13 cellular contexts compared by ENCODE assay signal in the genomic region with DNA sequence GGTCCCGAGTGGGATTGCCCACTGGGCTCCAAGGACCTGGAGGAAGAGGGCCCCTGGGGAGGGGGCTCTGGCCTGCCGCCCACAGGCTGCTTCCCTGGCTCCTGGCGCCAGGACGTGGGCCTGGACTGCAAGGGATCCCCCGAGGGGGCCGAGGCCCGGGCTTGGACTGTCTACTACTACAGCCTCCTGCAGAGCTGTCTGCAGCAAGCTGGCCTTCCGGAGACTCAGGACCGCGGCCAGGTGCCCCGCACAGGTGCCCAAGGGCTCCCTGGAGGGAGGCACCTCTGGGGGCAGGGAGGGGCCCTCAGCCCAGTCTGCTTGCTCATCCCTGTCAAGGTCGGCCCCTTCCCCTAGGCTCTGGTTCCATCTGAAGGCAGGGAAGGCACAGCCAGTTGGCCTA. TPM values are rescaled to one million over a fixed set of nuclear protein-coding genes. Genes with fewer than 3 reads are reported as not detected.
DNase-seq lines count a peak whose midpoint lies in the region; ATAC-seq and TF ChIP-seq lines count a peak whose summit lies in the region.
"Had no signal": no experiment of that assay in that cellular context is flagged by ENCODE, and none has a peak within 500 bp of the region (broad histone marks: within the 10 kb centered on the region; RNA-seq: fewer than 3 reads in every experiment).

No MANE protein-coding gene starts in this region.

- H3K9me3 ChIP-seq in gastrocnemius medialis = no peaks in the 10 kb centered on the region
- no peaks in the 10 kb centered on the region for H3K9me3 ChIP-seq in body of pancreas
- H3K9me3 ChIP-seq in GM23248 (ENCODE audit: low read depth) = no peaks in the 10 kb centered on the region
- H3K9me3 ChIP-seq: BE2C, neutrophil had no signal

- no peaks in the 10 kb centered on the region for H4K20me1 ChIP-seq in GM23248 (ENCODE audit: insufficient read depth)

- no peak overlapping the region for H3K4me2 ChIP-seq in GM23248 (ENCODE audit: unreplicated experiment)

- no peaks in the 10 kb centered on the region for H3F3A ChIP-seq in GM23248 (ENCODE audit: insufficient read depth)

- H3K9ac ChIP-seq in GM23248 = no peak overlapping the region

- ATAC-seq in gastrocnemius medialis = no peak
- ATAC-seq in body of pancreas = no peak
- no peak for ATAC-seq in GM18873 (IDR thresholded peaks at IDR 0.05; ENCODE audit: low FRiP score, unreplicated experiment)

- TF ChIP-seq CTCF in C4-2B (conservative IDR thresholded peaks at IDR 0.05) (no peak), gastrocnemius medialis (IDR thresholded peaks at IDR 0.05 in 4 of 5, conservative IDR thresholded peaks at IDR 0.05 in 1 of 5) (no peak), body of pancreas (IDR thresholded peaks at IDR 0.05) (no peak)

- intact Hi-C loops in gastrocnemius medialis (cut with DNase I; ENCODE audit: low total_unique reads) = no loop called here
- intact Hi-C loops in body of pancreas (cut with DNase I) = no loop called here
- intact Hi-C loops in activated T-helper 2 cell treated with anti-CD3 and anti-CD28 coated beads, Interferon-gamma antibody, Interleukin-2, Interleukin-4, amounts not matched to agents 10 μg/mL and 5 μg/mL and 100 μg/mL, durations not matched to agents 14 hours and 24 hours and 36 hours (cut with micrococcal nuclease) = no loop called here

- H3K9me2 ChIP-seq in GM23248 (ENCODE audit: insufficient read depth) = no peaks in the 10 kb centered on the region

- TF ChIP-seq POLR2A in gastrocnemius medialis (IDR thresholded peaks at IDR 0.05) = no peak
- no peak for TF ChIP-seq POLR2A in body of pancreas (IDR thresholded peaks at IDR 0.05)

- in situ Hi-C loops in gastrocnemius medialis (cut with MboI; ENCODE audit: low sequenced_read_pairs in 4 of 4) (no loop called here), GM23248 (cut with MboI) (no loop called here)

- H3K27ac ChIP-seq in C4-2B (peak overlapping the region; percentile 87), caudate nucleus (ENCODE audit: low read depth, low read length) (peak overlapping the region; percentile 98), gastrocnemius medialis (peak overlapping the region; percentile 78 to 97 (median 87)), body of pancreas (no peak overlapping the region), GM23248 (no peak overlapping the region)
- H3K27ac ChIP-seq: neutrophil had no signal

- H3K4me3 Mint-ChIP-seq in activated T-helper 2 cell treated with anti-CD3 and anti-CD28 coated beads, Interferon-gamma antibody, Interleukin-2, Interleukin-4, amounts not matched to agents 10 μg/mL and 5 μg/mL and 100 μg/mL, durations not matched to agents 14 hours and 24 hours and 36 hours (ENCODE audit: low read depth) = no peak overlapping the region

- H3K4me1 Mint-ChIP-seq in activated T-helper 2 cell treated with anti-CD3 and anti-CD28 coated beads, Interferon-gamma antibody, Interleukin-2, Interleukin-4, amounts not matched to agents 10 μg/mL and 5 μg/mL and 100 μg/mL, durations not matched to agents 14 hours and 24 hours and 36 hours (ENCODE audit: low read depth) = peaks cover 33% of the 10 kb centered on the region

- H3K36me3 ChIP-seq in gastrocnemius medialis (no peaks in the 10 kb centered on the region), body of pancreas (replicated peaks in 1 of 2; ENCODE audit: insufficient read depth in 1 of 2, low read depth in 2 of 2) (no peaks in the 10 kb centered on the region), GM23248 (ENCODE audit: low read depth) (no peaks in the 10 kb centered on the region)
- H3K36me3 ChIP-seq: BE2C, neutrophil had no signal

- H3K4me1 ChIP-seq in gastrocnemius medialis (peaks cover 46 to 57% of the 10 kb centered on the region in 2 donors), body of pancreas (peaks cover 65% of the 10 kb centered on the region), GM23248 (ENCODE audit: insufficient read depth) (no peaks in the 10 kb centered on the region)

- peak overlapping the region; percentile 15; the same call in 1 of the 2 replicates for H3K4me3 ChIP-seq in Jurkat, Clone E6-1 (ENCODE audit: low read length)
- H3K4me3 ChIP-seq in gastrocnemius medialis (no peak overlapping the region), body of pancreas (no peak overlapping the region), GM23248 (no peak overlapping the region)

- no peaks in the 10 kb centered on the region for H3K9me3 Mint-ChIP-seq in activated T-helper 2 cell treated with anti-CD3 and anti-CD28 coated beads, Interferon-gamma antibody, Interleukin-2, Interleukin-4, amounts not matched to agents 10 μg/mL and 5 μg/mL and 100 μg/mL, durations not matched to agents 14 hours and 24 hours and 36 hours
- H3K9me3 Mint-ChIP-seq: activated CD4-positive, alpha-beta T cell treated with anti-CD3 and anti-CD28 coated beads, Interleukin-2, amount 10 ng/mL, durations not matched to agents 24 days and 14 days had no signal

- H3K27me3 ChIP-seq in gastrocnemius medialis (no peaks in the 10 kb centered on the region), body of pancreas (no peaks in the 10 kb centered on the region), GM23248 (replicated peaks; ENCODE audit: insufficient read depth) (no peaks in the 10 kb centered on the region)

- H3K27ac Mint-ChIP-seq in activated T-helper 2 cell treated with anti-CD3 and anti-CD28 coated beads, Interferon-gamma antibody, Interleukin-2, Interleukin-4, amounts not matched to agents 10 μg/mL and 5 μg/mL and 100 μg/mL, durations not matched to agents 14 hours and 24 hours and 36 hours = no peak overlapping the region
- H3K27ac Mint-ChIP-seq: activated CD4-positive, alpha-beta T cell treated with anti-CD3 and anti-CD28 coated beads, Interleukin-2, amount 10 ng/mL, durations not matched to agents 24 days and 14 days had no signal

- H3K79me2 ChIP-seq in GM23248 (ENCODE audit: insufficient read depth) = no peaks in the 10 kb centered on the region

- peaks cover 14% of the 10 kb centered on the region for H3K27me3 Mint-ChIP-seq in activated T-helper 2 cell treated with anti-CD3 and anti-CD28 coated beads, Interferon-gamma antibody, Interleukin-2, Interleukin-4, amounts not matched to agents 10 μg/mL and 5 μg/mL and 100 μg/mL, durations not matched to agents 14 hours and 24 hours and 36 hours (ENCODE audit: low read depth)

- WGBS in body of pancreas, 2 donors = 83 to 100% methylated on average over 1 to 12 of the region's 12 CpGs
- WGBS in GM23248 (ENCODE audit: low coverage in 1 of 2, low lambda C conversion rate in 2 of 2, missing lambda C conversion rate in 2 of 2), 2 experiments = 87 to 90% methylated on average over 12 of the region's 12 CpGs

- no peak overlapping the region for H2AFZ ChIP-seq in GM23248

- no peak for DNase-seq in Jurkat, Clone E6-1 (ENCODE audit: low read depth, low spot score)
- DNase-seq in caudate nucleus (lab: John Stamatoyannopoulos, UW) (no peak), gastrocnemius medialis (no peak), body of pancreas (no peak), GM23248 (no peak)
- no peak for DNase-seq in activated T-helper 2 cell treated with anti-CD3 and anti-CD28 coated beads, Interferon-gamma antibody, Interleukin-2, Interleukin-4, amounts not matched to agents 10 μg/mL and 5 μg/mL and 100 μg/mL, durations not matched to agents 14 hours and 24 hours and 36 hours (ENCODE audit: low spot score)
- DNase-seq: activated CD4-positive, alpha-beta T cell treated with anti-CD3 and anti-CD28 coated beads, Interleukin-2, amount 10 ng/mL, durations not matched to agents 24 days and 14 days; BE2C; NCI-H2107 had no signal

- H3K36me3 Mint-ChIP-seq in activated T-helper 2 cell treated with anti-CD3 and anti-CD28 coated beads, Interferon-gamma antibody, Interleukin-2, Interleukin-4, amounts not matched to agents 10 μg/mL and 5 μg/mL and 100 μg/mL, durations not matched to agents 14 hours and 24 hours and 36 hours (ENCODE audit: low read depth) = peaks cover 4% of the 10 kb centered on the region

RNA-seq across cellular contexts. Expression of a gene that starts 1.9 kb away (rescaled TPM):
- polyA plus RNA-seq in Jurkat, Clone E6-1 (2012; ENCODE audit: insufficient read depth, insufficient read length) = 0.58 TPM
- total RNA-seq in gastrocnemius medialis (10 to 100 TPM in 1 of 4 donors, 1 to 10 TPM in 3; 2.5 to 11.0 (median 4.9) TPM), body of pancreas (1 to 10 TPM; 2.1 to 2.6 TPM)
- 0.38 and 0.43 TPM in 2 replicates for total RNA-seq in GM23248 (2014; rRNA removed; shearing (Covaris generic))
- 0.13 and 0.38 TPM in 2 replicates for polyA plus RNA-seq in GM23248 (2016; fragmentation: Nextera tagmentation; extraction: Ambion mirVana)
- 0.51 and 0.68 TPM in 2 replicates for total RNA-seq in activated T-helper 2 cell treated with anti-CD3 and anti-CD28 coated beads, Interferon-gamma antibody, Interleukin-2, Interleukin-4, amounts not matched to agents 10 μg/mL and 5 μg/mL and 100 μg/mL, durations not matched to agents 14 hours and 24 hours and 36 hours

RNA-seq across cellular contexts. Expression of a gene that starts 10.9 kb away (rescaled TPM):
- 105 TPM for polyA plus RNA-seq in Jurkat, Clone E6-1 (2012; ENCODE audit: insufficient read depth, insufficient read length)
- total RNA-seq in gastrocnemius medialis = 10 to 100 TPM; 38.0 to 74.1 (median 39.4) TPM
- 10 to 100 TPM; 34.9 to 36.1 TPM for total RNA-seq in body of pancreas
- total RNA-seq in GM23248 (2014; rRNA removed; shearing (Covaris generic)) = 68.0 and 71.2 TPM in 2 replicates
- 52.3 and 53.0 TPM in 2 replicates for polyA plus RNA-seq in GM23248 (2016; fragmentation: Nextera tagmentation; extraction: Ambion mirVana)
- 67.6 and 70.2 TPM in 2 replicates for total RNA-seq in activated T-helper 2 cell treated with anti-CD3 and anti-CD28 coated beads, Interferon-gamma antibody, Interleukin-2, Interleukin-4, amounts not matched to agents 10 μg/mL and 5 μg/mL and 100 μg/mL, durations not matched to agents 14 hours and 24 hours and 36 hours

RNA-seq across cellular contexts. Expression of a gene that starts 13.5 kb away (rescaled TPM):
- 105 TPM for polyA plus RNA-seq in Jurkat, Clone E6-1 (2012; ENCODE audit: insufficient read depth, insufficient read length)
- under 1 TPM in 3 of 4 donors, not detected in 1; 0.44 to 0.78 (median 0.56) TPM for total RNA-seq in gastrocnemius medialis
- total RNA-seq in body of pancreas = 1 to 10 TPM; 1.6 to 4.3 TPM
- not detected in 2 replicates for total RNA-seq in GM23248 (2014; rRNA removed; shearing (Covaris generic))
- 0.25 TPM in 1 of 2 replicates, not detected in the other for polyA plus RNA-seq in GM23248 (2016; fragmentation: Nextera tagmentation; extraction: Ambion mirVana)
- total RNA-seq in activated T-helper 2 cell treated with anti-CD3 and anti-CD28 coated beads, Interferon-gamma antibody, Interleukin-2, Interleukin-4, amounts not matched to agents 10 μg/mL and 5 μg/mL and 100 μg/mL, durations not matched to agents 14 hours and 24 hours and 36 hours = 112 and 118 TPM in 2 replicates
- total RNA-seq: lung microvascular endothelial cell had no signal

RNA-seq across cellular contexts. Expression of a gene that starts 15.8 kb away (rescaled TPM):
- 286 TPM for polyA plus RNA-seq in Jurkat, Clone E6-1 (2012; ENCODE audit: insufficient read depth, insufficient read length)
- total RNA-seq in gastrocnemius medialis = 100 to 1,000 TPM in 3 of 4 donors, 10 to 100 TPM in 1; 78.4 to 193 (median 124) TPM
- total RNA-seq in body of pancreas = 100 to 1,000 TPM in 1 of 2 donors, 10 to 100 TPM in 1; 81.1 to 104 TPM
- total RNA-seq in GM23248 (2014; rRNA removed; shearing (Covaris generic)) = 140 and 172 TPM in 2 replicates
- 207 and 222 TPM in 2 replicates for polyA plus RNA-seq in GM23248 (2016; fragmentation: Nextera tagmentation; extraction: Ambion mirVana)
- 250 and 262 TPM in 2 replicates for total RNA-seq in activated T-helper 2 cell treated with anti-CD3 and anti-CD28 coated beads, Interferon-gamma antibody, Interleukin-2, Interleukin-4, amounts not matched to agents 10 μg/mL and 5 μg/mL and 100 μg/mL, durations not matched to agents 14 hours and 24 hours and 36 hours

RNA-seq across cellular contexts. Expression of a gene that starts 20.1 kb away (rescaled TPM):
- 125 TPM for polyA plus RNA-seq in Jurkat, Clone E6-1 (2012; ENCODE audit: insufficient read depth, insufficient read length)
- total RNA-seq in gastrocnemius medialis (1 to 10 TPM in 3 of 4 donors, under 1 TPM in 1; 0.47 to 1.5 (median 1.3) TPM), body of pancreas (1 to 10 TPM; 6.0 to 6.9 TPM)
- total RNA-seq in GM23248 (2014; rRNA removed; shearing (Covaris generic)) = not detected in 2 replicates
- polyA plus RNA-seq in GM23248 (2016; fragmentation: Nextera tagmentation; extraction: Ambion mirVana) = 0.43 and 0.68 TPM in 2 replicates
- 89.8 and 94.4 TPM in 2 replicates for total RNA-seq in activated T-helper 2 cell treated with anti-CD3 and anti-CD28 coated beads, Interferon-gamma antibody, Interleukin-2, Interleukin-4, amounts not matched to agents 10 μg/mL and 5 μg/mL and 100 μg/mL, durations not matched to agents 14 hours and 24 hours and 36 hours

Comparison
In these comparisons a context has a peak if more than half of its experiments do, and no peak if none do; other contexts are left out.
1. H3K27ac ChIP-seq: peak in C4-2B (single experiment), caudate nucleus (single experiment) and gastrocnemius medialis (4 of 4); none in body of pancreas (0 of 4) and GM23248 (single experiment).
2. RNA of a gene that starts 13.5 kb away (total RNA-seq): 112 to 118 TPM in activated T-helper 2 cell treated with anti-CD3 and anti-CD28 coated beads, Interferon-gamma antibody, Interleukin-2, Interleukin-4, amounts not matched to agents 10 μg/mL and 5 μg/mL and 100 μg/mL, durations not matched to agents 14 hours and 24 hours and 36 hours; 1.6 to 4.3 TPM in body of pancreas, 0.44 to 0.78 TPM in gastrocnemius medialis and not detected in GM23248; every median in the first group is over 10 times any median in the second.